In the genomic region with DNA sequence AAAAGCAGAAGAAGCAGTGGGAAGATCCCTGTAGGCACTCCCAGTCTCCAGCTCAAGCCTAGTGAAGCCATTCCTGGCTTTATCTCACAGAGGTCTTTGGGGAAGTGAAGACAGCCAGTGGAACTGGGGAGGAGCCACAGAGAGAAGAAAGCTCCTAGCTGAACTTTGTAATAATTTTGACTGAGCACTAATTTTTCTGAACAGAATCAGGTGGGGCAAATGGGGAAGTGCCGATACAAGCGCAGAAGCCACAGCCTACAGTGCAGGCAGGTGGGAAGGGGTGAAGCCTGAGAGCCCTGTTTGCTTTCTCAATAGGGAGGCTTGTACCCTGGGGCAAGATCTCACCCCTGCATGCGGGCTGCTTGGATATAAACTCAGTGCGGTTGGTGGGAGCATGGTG, we compare ENCODE assay signal across 20 cellular contexts. TPM values are rescaled to one million over a fixed set of nuclear protein-coding genes. Genes with fewer than 3 reads are reported as not detected.
DNase-seq lines count a peak whose midpoint lies in the region; ATAC-seq, FAIRE-seq and TF ChIP-seq lines count a peak whose summit lies in the region.
"Had no signal": no experiment of that assay in that cellular context is flagged by ENCODE, and none has a peak within 500 bp of the region (broad histone marks: within the 10 kb centered on the region; RNA-seq: fewer than 3 reads in every experiment).

No MANE protein-coding gene starts in this region.

- H3K9ac ChIP-seq in GM12878 (ENCODE audit: control insufficient read depth, insufficient read depth, low read length) (no peak overlapping the region), smooth muscle cell (ENCODE audit: low read depth) (no peak overlapping the region)

- H3K4me3 Mint-ChIP-seq in T-helper 17 cell, result no peak overlapping the region
- H3K4me3 Mint-ChIP-seq: activated CD4-positive, alpha-beta T cell treated with anti-CD3 and anti-CD28 coated beads, Interleukin-2, amount 10 ng/mL, durations not matched to agents 24 days and 14 days; activated naive CD8-positive, alpha-beta T cell; stimulated activated naive CD8-positive, alpha-beta T cell treated with anti-CD3 and anti-CD28 coated beads, Interleukin-15, Interleukin-2, amounts not matched to agents 100 ng/mL and 50 ng/mL, for 24 hours had no signal

- CTCF ChIA-PET in GM12878 (lab: Yijun Ruan, JAX), result no interaction called here

- H2AFZ ChIP-seq in GM12878 (ENCODE audit: control insufficient read depth, low read depth, low read length) (no peak overlapping the region), smooth muscle cell (ENCODE audit: low read depth) (peak overlapping the region; percentile 80)

- DNase-seq in NB4 (ENCODE audit: low read depth), result peak; percentile 51
- DNase-seq in GM12878 (ENCODE audit: low read depth, low spot score), result no peak
- no peak for DNase-seq in smooth muscle cell (lab: John Stamatoyannopoulos, UW; ENCODE audit: unreplicated experiment)
- no peak for DNase-seq in spleen
- DNase-seq in T-helper 17 cell, result no peak
- DNase-seq: activated CD4-positive, alpha-beta T cell treated with anti-CD3 and anti-CD28 coated beads, Interleukin-2, amount 10 ng/mL, durations not matched to agents 24 days and 14 days; AML-193; effector CD4-positive, alpha-beta T cell; heart right ventricle; kidney; NCI-H2029 treated with DMSO at 0.1 percent for 48 hours; NCI-H526 treated with DMSO at 0.1 percent for 48 hours; T1000 had no signal

- H4K20me1 ChIP-seq in GM12878 (ENCODE audit: control insufficient read depth, insufficient read depth) (no peaks in the 10 kb centered on the region), smooth muscle cell (ENCODE audit: low read depth) (no peaks in the 10 kb centered on the region)

- H3K9me3 ChIP-seq in GM12878 (replicated peaks; ENCODE audit: control insufficient read depth, insufficient read depth, low read length) (no peaks in the 10 kb centered on the region; the same call in 2 of the 3 replicates), smooth muscle cell (replicated peaks; ENCODE audit: low read depth) (no peaks in the 10 kb centered on the region), spleen (peaks cover 0 to 4% (median 0%) of the 10 kb centered on the region in 8 donors), T-helper 17 cell (ENCODE audit: control insufficient read depth, low read length, poor library complexity, severe bottlenecking) (no peaks in the 10 kb centered on the region)
- H3K9me3 ChIP-seq: heart right ventricle had no signal

- TF ChIP-seq RAD21 in GM12878 (IDR thresholded peaks at IDR 0.05; ENCODE audit: insufficient read depth, low read depth, low read length), result no peak

- in situ Hi-C loops in GM12878 (cut with MboI), result no loop called here

- RAD21 ChIA-PET in GM12878 (lab: Charles Lee; ENCODE audit: unreplicated experiment), result interaction anchor here (0.7 kb wide), 1 partner anchor 26 kb away, joined by 3 read pairs; no protein-coding TSS in a partner anchor

- WGBS in GM12878 (ENCODE audit: insufficient coverage, insufficient replicate concordance, low lambda C conversion rate, missing lambda C conversion rate), result 56% methylated on average over 4 of the region's 4 CpGs
- 94% methylated on average over 4 of the region's 4 CpGs for WGBS in smooth muscle cell (ENCODE audit: low lambda C conversion rate)
- WGBS in spleen, 5 donors, result 63 to 80% (median 72%) methylated on average over 4 of the region's 4 CpGs

- intact Hi-C loops in GM12878 (cut with micrococcal nuclease; ENCODE audit: unreplicated experiment), result no loop called here
- intact Hi-C loops in spleen (cut with DNase I; ENCODE audit: low total_unique reads), result no loop called here

- ATAC-seq in GM18868 (IDR thresholded peaks at IDR 0.05; ENCODE audit: unreplicated experiment), result peak; percentile 58
- peak; percentile 30; the same call in 2 of the 3 replicates for ATAC-seq in GM12878
- no peak for ATAC-seq in HG03442 (IDR thresholded peaks at IDR 0.05; ENCODE audit: unreplicated experiment)
- ATAC-seq in GM21528 (IDR thresholded peaks at IDR 0.05; ENCODE audit: low FRiP score, unreplicated experiment), result no peak
- ATAC-seq in T-helper 17 cell, result no peak
- ATAC-seq: heart right ventricle had no signal

- SMC1A ChIA-PET in GM12878 (lab: Charles Lee; ENCODE audit: uncharacterized antibody, unreplicated experiment), result interaction anchor here (1.0 kb wide), 1 partner anchor 26 kb away, joined by 3 read pairs; no protein-coding TSS in a partner anchor

- no peak overlapping the region for H3K27ac Mint-ChIP-seq in T-helper 17 cell
- H3K27ac Mint-ChIP-seq: activated CD4-positive, alpha-beta T cell treated with anti-CD3 and anti-CD28 coated beads, Interleukin-2, amount 10 ng/mL, durations not matched to agents 24 days and 14 days; activated naive CD8-positive, alpha-beta T cell; stimulated activated naive CD8-positive, alpha-beta T cell treated with anti-CD3 and anti-CD28 coated beads, Interleukin-15, Interleukin-2, amounts not matched to agents 100 ng/mL and 50 ng/mL, for 24 hours had no signal

- H3K27me3 ChIP-seq in GM12878 (replicated peaks in 1 of 2; ENCODE audit: control insufficient read depth in 2 of 2, insufficient read depth in 2 of 2, low read length in 1 of 2), result peaks cover 0 to 2% of the 10 kb centered on the region in 2 experiments; a peak in 1 of 4 replicates
- H3K27me3 ChIP-seq in smooth muscle cell (ENCODE audit: low read depth), result no peaks in the 10 kb centered on the region
- H3K27me3 ChIP-seq in spleen (replicated peaks in 1 of 7), result no peaks in the 10 kb centered on the region

- H3F3A ChIP-seq in smooth muscle cell (ENCODE audit: low read depth), result peaks cover 6% of the 10 kb centered on the region

- no peak overlapping the region for H3K4me2 ChIP-seq in GM12878 (ENCODE audit: control insufficient read depth, insufficient read depth)
- H3K4me2 ChIP-seq in smooth muscle cell, result no peak overlapping the region

- H3K4me3 ChIP-seq in NB4 (ENCODE audit: low read depth, low read length) (no peak overlapping the region), GM12878 (no peak overlapping the region), smooth muscle cell (no peak overlapping the region), spleen (no peak overlapping the region)
- H3K4me3 ChIP-seq: heart right ventricle had no signal

- POLR2A ChIA-PET in GM12878 (lab: Charles Lee), result interaction anchor here (0.5 kb wide), 1 partner anchor 38 kb away, joined by 3 read pairs; no protein-coding TSS in a partner anchor

- peaks cover 29% of the 10 kb centered on the region for H3K27me3 Mint-ChIP-seq in T-helper 17 cell

- H3K79me2 ChIP-seq in GM12878 (ENCODE audit: control insufficient read depth, insufficient read depth, low read length) (no peaks in the 10 kb centered on the region), smooth muscle cell (ENCODE audit: low read depth) (no peaks in the 10 kb centered on the region)

- H3K4me1 Mint-ChIP-seq in T-helper 17 cell, result no peaks in the 10 kb centered on the region
- H3K4me1 Mint-ChIP-seq: activated CD4-positive, alpha-beta T cell treated with anti-CD3 and anti-CD28 coated beads, Interleukin-2, amount 10 ng/mL, durations not matched to agents 24 days and 14 days had no signal

- no peak for TF ChIP-seq EP300 in GM12878 (IDR thresholded peaks at IDR 0.05; ENCODE audit: borderline replicate concordance in 1 of 2, control insufficient read depth in 1 of 2, low read depth in 2 of 2, low read length in 2 of 2)

- H3K27ac ChIP-seq in GM12878 (ENCODE audit: control insufficient read depth, insufficient read depth) (no peak overlapping the region), smooth muscle cell (ENCODE audit: low read depth) (peak overlapping the region; percentile 69), spleen (no peak overlapping the region)
- H3K27ac ChIP-seq: heart right ventricle had no signal

- peaks cover 6% of the 10 kb centered on the region for H3K36me3 Mint-ChIP-seq in T-helper 17 cell (ENCODE audit: low read depth)

- no peak for FAIRE-seq in GM12878 (lab: Jason Lieb, UNC)
- FAIRE-seq: bronchial epithelial cell, GM19239, kidney had no signal

- H3K4me1 ChIP-seq in GM12878 (ENCODE audit: control insufficient read depth, insufficient read depth, low read length) (no peaks in the 10 kb centered on the region), smooth muscle cell (ENCODE audit: low read depth) (peaks cover 5% of the 10 kb centered on the region), spleen (no peaks in the 10 kb centered on the region)

- H3K36me3 ChIP-seq in GM12878 (ENCODE audit: control insufficient read depth in 2 of 2, insufficient read depth in 2 of 2, low read length in 1 of 2) (no peaks in the 10 kb centered on the region), smooth muscle cell (ENCODE audit: low read depth) (no peaks in the 10 kb centered on the region), spleen (no peaks in the 10 kb centered on the region)
- H3K36me3 ChIP-seq: heart right ventricle had no signal

- TF ChIP-seq CTCF in NB4 (IDR thresholded peaks at IDR 0.05; ENCODE audit: low read depth, low read length) (no peak), GM12878 (IDR thresholded peaks at IDR 0.05 in 2 of 3, conservative IDR thresholded peaks at IDR 0.05 in 1 of 3; ENCODE audit: control insufficient read depth in 2 of 3, extremely low read depth in 1 of 3, insufficient read depth in 1 of 3, low read depth in 3 of 3, low read length in 3 of 3) (no peak), smooth muscle cell (IDR thresholded peaks at IDR 0.05; ENCODE audit: borderline replicate concordance, insufficient read depth, poor library complexity, severe bottlenecking) (no peak), spleen (IDR thresholded peaks at IDR 0.05 in 8 of 11, conservative IDR thresholded peaks at IDR 0.05 in 3 of 11) (no peak)

- no TSS peak for BruUV-seq in GM12878 (replicated peaks; lab: Mats Ljungman, UMichigan)

- TF ChIP-seq POLR2A in NB4 (IDR thresholded peaks at IDR 0.05; ENCODE audit: extremely low read depth, insufficient read length) (no peak), GM12878 (IDR thresholded peaks at IDR 0.05; ENCODE audit: low read depth, low read length) (no peak), spleen (IDR thresholded peaks at IDR 0.05) (no peak)

RNA-seq across cellular contexts. Expression of gene SNAPC3, which starts 48.4 kb away (rescaled TPM):
- total RNA-seq in GM12878 (2013; cell fraction: nucleolus; rRNA removed), result 168 and 171 TPM in 2 replicates
- total RNA-seq in GM12878 (2014; rRNA removed), result 24.2 and 30.1 TPM in 2 replicates
- 27.8 and 28.4 TPM in 2 replicates for total RNA-seq in GM12878 (2014; rRNA removed; fragmentation: Illumina TruSeq; extraction: Trizol)
- total RNA-seq in GM12878 (2021), result 19.4 and 24.4 TPM in 2 replicates
- polyA plus RNA-seq in GM12878 (2011; ENCODE audit: low read depth), result 7.4 TPM
- 47.4 and 67.3 TPM in 2 replicates for polyA plus RNA-seq in GM12878 (2011; rRNA removed)
- polyA plus RNA-seq in GM12878 (2011; cell fraction: cytosol; rRNA removed), result 19.3 and 26.1 TPM in 2 replicates
- 32.3 and 32.8 TPM in 2 replicates for polyA plus RNA-seq in GM12878 (2011; cell fraction: nucleus; rRNA removed)
- polyA plus RNA-seq in GM12878 (2012), result 12.3 and 19.6 TPM in 2 replicates
- polyA plus RNA-seq in GM12878 (2014; fragmentation: Illumina TruSeq; extraction: Trizol), result 30.4 and 37.0 TPM in 2 replicates
- polyA plus RNA-seq in GM12878 (2014; fragmentation: Nextera tagmentation; extraction: Ambion mirVana), result 1 to 10 TPM; 5.7 to 7.4 TPM
- 17.4 and 22.1 TPM in 2 replicates for polyA plus RNA-seq in GM12878 (2014; rRNA removed)
- 10 to 100 TPM; 25.1 to 28.0 TPM for polyA plus RNA-seq in GM12878 (2016; fragmentation: Nextera tagmentation; extraction: Ambion mirVana)
- polyA minus RNA-seq in GM12878 (2011; rRNA and poly(A)+ RNA removed), result 28.0 and 45.0 TPM in 2 replicates
- polyA minus RNA-seq in GM12878 (2011; cell fraction: cytosol; rRNA and poly(A)+ RNA removed), result 9.5 and 12.3 TPM in 2 replicates
- polyA minus RNA-seq in GM12878 (2011; cell fraction: nucleus; rRNA and poly(A)+ RNA removed), result 21.0 and 40.1 TPM in 2 replicates
- total RNA-seq in smooth muscle cell, result 53.7 and 58.5 TPM in 2 replicates
- 25.0 and 25.5 TPM in 2 replicates for polyA plus RNA-seq in smooth muscle cell
- 10 to 100 TPM; 27.7 to 45.8 (median 34.4) TPM for total RNA-seq in spleen
- polyA plus RNA-seq in spleen, result 10 to 100 TPM in 2 of 3 donors, 1 to 10 TPM in 1; 6.4 to 13.5 (median 10.2) TPM
- 10 to 100 TPM in 1 of 2 donors, 1 to 10 TPM in 1; 9.1 to 12.0 TPM for total RNA-seq in T-helper 17 cell

Comparison
In these comparisons a context has a peak if more than half of its experiments do, and no peak if none do; other contexts are left out.
1. ATAC-seq: peak in GM18868 (single experiment) and GM12878 (single experiment); none in HG03442 (single experiment), GM21528 (single experiment) and T-helper 17 cell (single experiment).